Comparison of ENCODE assay signal across 1 cellular context in genomic region chr13:44413095-44413494, GRCh38.
TF ChIP-seq lines count a peak whose summit lies in the region.

No MANE protein-coding gene starts in this region.

TF ChIP-seq in K562, 482 proteins besides CTCF, POLR2A, EP300 and RAD21:
- no peak for TF ChIP-seq PRPF4 (IDR thresholded peaks at IDR 0.05; ENCODE audit: insufficient read depth, low read depth, low read length, poor library complexity, severe bottlenecking)
- no peak for TF ChIP-seq U2AF1 (optimal IDR thresholded peaks at IDR 0.05; ENCODE audit: low read depth, low read length)
- no peak for TF ChIP-seq ZNF282 (CRISPR knock-in tag; IDR thresholded peaks at IDR 0.05)
- no peak for TF ChIP-seq SLC30A9 (CRISPR knock-in tag; IDR thresholded peaks at IDR 0.05)
- no peak for TF ChIP-seq TSC22D4 (tag; IDR thresholded peaks at IDR 0.05)
- TF ChIP-seq ZNF316 (IDR thresholded peaks at IDR 0.05), result no peak
- no peak for TF ChIP-seq ZNF592 (IDR thresholded peaks at IDR 0.05)
- TF ChIP-seq FOXK1 (CRISPR knock-in tag; IDR thresholded peaks at IDR 0.05; ENCODE audit: borderline replicate concordance), result no peak
TF ChIP-seq in K562: peak in this region for 0.
